In the genomic region with DNA sequence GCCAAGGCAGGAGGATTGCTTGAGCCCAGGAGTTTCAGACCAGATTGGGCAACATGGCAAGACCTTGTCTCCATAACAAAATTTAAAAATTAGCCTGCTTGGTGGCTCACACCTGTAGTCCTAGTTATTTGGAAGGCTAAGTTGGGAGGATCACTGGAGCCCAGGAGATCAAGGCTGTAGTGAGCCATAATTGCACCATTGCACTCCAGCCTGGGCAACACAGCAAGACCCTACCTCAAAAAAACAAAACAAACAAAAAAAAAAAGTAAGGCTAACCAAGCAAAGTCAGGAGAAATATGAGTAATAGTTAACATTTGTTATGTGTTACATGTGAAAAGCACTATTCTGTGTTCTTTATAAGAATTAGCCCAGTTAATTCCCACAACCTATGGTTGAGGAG, we compare ENCODE assay signal across 8 cellular contexts.
"Had no signal": no experiment of that assay in that cellular context is flagged by ENCODE, and none has a peak within 500 bp of the region (broad histone marks: within the 10 kb centered on the region; RNA-seq: fewer than 3 reads in every experiment).

No MANE protein-coding gene starts in this region.

- FAIRE-seq: G401.6, GM12878, GM12891, GM12892, GM18507, GM19239 had no signal

- H3K4me3 ChIP-seq: GM12878 had no signal

- DNase-seq: GDM1, GF-D8 had no signal

- ATAC-seq: GM12878 had no signal
